ENCODE assay signal across 8 cellular contexts in genomic region chrX:26309262-26309661, GRCh38.
"Had no signal": no experiment of that assay in that cellular context is flagged by ENCODE, and none has a peak within 500 bp of the region (broad histone marks: within the 10 kb centered on the region; RNA-seq: fewer than 3 reads in every experiment).

No MANE protein-coding gene starts in this region.

- H3K4me2 ChIP-seq: KMS-11 had no signal

- FAIRE-seq: HepG2, HTR-8/SVneo had no signal

- H3K4me1 Mint-ChIP-seq: IgD-negative memory B cell had no signal

- H3K36me3 Mint-ChIP-seq: IgD-negative memory B cell had no signal

- H3K4me3 Mint-ChIP-seq: IgD-negative memory B cell had no signal

- H3K27me3 Mint-ChIP-seq: IgD-negative memory B cell had no signal

- ATAC-seq: HepG2 had no signal

- DNase-seq: Karpas-422, KBM-7, KG1 had no signal

- H3K27ac Mint-ChIP-seq: IgD-negative memory B cell had no signal

- H3K27ac ChIP-seq: HL-60, KMS-11 had no signal

- H3K9ac ChIP-seq: KMS-11 had no signal
